Comparison of ENCODE assay signal across 13 cellular contexts in the genomic region with DNA sequence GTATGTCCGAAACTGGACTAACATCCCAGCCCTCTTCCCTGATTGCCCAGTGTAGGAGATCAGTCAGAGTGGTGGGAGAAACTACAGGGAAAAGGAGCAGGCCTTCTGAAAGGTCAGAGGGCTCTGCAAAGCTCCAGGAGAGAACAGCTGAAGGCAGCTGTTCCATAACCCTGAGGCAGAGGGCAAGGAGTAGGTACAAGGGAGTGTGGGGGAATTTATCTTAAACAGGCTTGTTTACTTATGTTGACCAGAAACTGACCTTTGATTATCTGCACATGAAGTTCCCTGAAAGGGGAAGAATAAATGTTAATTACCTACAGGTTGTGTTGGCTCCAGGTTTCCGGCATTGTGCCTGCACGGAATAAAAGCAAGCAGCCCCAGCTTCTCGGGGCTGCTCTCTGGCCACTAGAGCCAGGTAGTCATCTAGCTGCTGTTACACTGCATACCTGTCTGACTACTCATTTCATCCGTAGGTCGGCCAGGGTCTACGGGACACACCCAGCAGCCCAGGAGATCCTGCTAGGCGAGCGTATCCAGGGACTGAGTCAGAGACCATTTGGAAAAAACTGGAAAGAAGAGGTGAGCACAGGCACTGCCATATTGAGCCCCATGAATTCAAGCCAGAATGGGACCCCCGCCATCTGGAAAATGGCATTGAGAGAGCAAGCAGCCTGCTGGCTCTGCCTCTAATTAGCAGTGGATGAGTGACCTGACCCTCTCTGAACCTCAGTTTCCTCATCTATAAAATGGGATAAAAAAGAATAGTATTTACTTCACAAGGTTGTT. TPM values are rescaled to one million over a fixed set of nuclear protein-coding genes. Genes with fewer than 3 reads are reported as not detected.
DNase-seq lines count a peak whose midpoint lies in the region; ATAC-seq and TF ChIP-seq lines count a peak whose summit lies in the region.
"Had no signal": no experiment of that assay in that cellular context is flagged by ENCODE, and none has a peak within 500 bp of the region (broad histone marks: within the 10 kb centered on the region; RNA-seq: fewer than 3 reads in every experiment).

No MANE protein-coding gene starts in this region.

- H3K27me3 ChIP-seq in breast epithelium (no peaks in the 10 kb centered on the region), right lobe of liver (no peaks in the 10 kb centered on the region), heart right ventricle (no peaks in the 10 kb centered on the region)
- H3K27me3 ChIP-seq: SJSA1 had no signal

- no peak for TF ChIP-seq CTCF in breast epithelium (IDR thresholded peaks at IDR 0.05)
- no peak for TF ChIP-seq CTCF in right lobe of liver (IDR thresholded peaks at IDR 0.05)
- TF ChIP-seq CTCF in heart right ventricle (IDR thresholded peaks at IDR 0.05), result no peak

- H3K9me3 ChIP-seq in breast epithelium (no peaks in the 10 kb centered on the region), right lobe of liver (no peaks in the 10 kb centered on the region), heart right ventricle (no peaks in the 10 kb centered on the region)
- H3K9me3 ChIP-seq: left ventricle myocardium inferior, SJSA1 had no signal

- peaks cover 0 to 2% of the 10 kb centered on the region in 2 donors for H3K4me1 ChIP-seq in breast epithelium
- H3K4me1 ChIP-seq in right lobe of liver, result peaks cover 0 to 27% (median 11%) of the 10 kb centered on the region in 4 donors
- peaks cover 0 to 7% (median 4%) of the 10 kb centered on the region in 9 donors for H3K4me1 ChIP-seq in heart right ventricle

- H3K27ac ChIP-seq in breast epithelium (peak overlapping the region; percentile 54 to 73), right lobe of liver (no peak overlapping the region), heart right ventricle (no peak overlapping the region)
- H3K27ac ChIP-seq: left ventricle myocardium inferior, SJSA1 had no signal

- ATAC-seq in right lobe of liver (peak in 3 of 4 donors; percentile 18 to 70 (median 20)), heart right ventricle (no peak)

- TF ChIP-seq POLR2A in breast epithelium (IDR thresholded peaks at IDR 0.05) (no peak), right lobe of liver (IDR thresholded peaks at IDR 0.05) (no peak)

- 50% methylated on average over 7 of the region's 10 CpGs for WGBS in right lobe of liver (ENCODE audit: insufficient coverage, low coverage, low lambda C conversion rate, missing lambda C conversion rate)
- WGBS in heart right ventricle, 2 donors, result 89 to 91% methylated on average over 10 of the region's 10 CpGs

- no peak overlapping the region for H3K4me3 ChIP-seq in breast epithelium
- no peak overlapping the region for H3K4me3 ChIP-seq in right lobe of liver
- no peak overlapping the region for H3K4me3 ChIP-seq in heart right ventricle
- H3K4me3 ChIP-seq: left ventricle myocardium inferior, SJSA1 had no signal

- intact Hi-C loops in breast epithelium (cut with DNase I; ENCODE audit: low total_unique reads), result loop anchor here (10.0 kb wide), 1 partner anchor 104 kb away; a partner anchor contains a TSS
- intact Hi-C loops in right lobe of liver (cut with DNase I), result no loop called here
- intact Hi-C loops in heart right ventricle (cut with DNase I), result loop anchor here in 1 of 10 donors (10.0 kb wide), 1 partner anchor 264 kb away; a partner anchor contains a TSS

- H3K36me3 ChIP-seq in breast epithelium, result no peaks in the 10 kb centered on the region
- no peaks in the 10 kb centered on the region for H3K36me3 ChIP-seq in right lobe of liver
- no peaks in the 10 kb centered on the region for H3K36me3 ChIP-seq in heart right ventricle
- H3K36me3 ChIP-seq: left ventricle myocardium inferior had no signal

- peak; percentile 39 for DNase-seq in NCI-H2196 (lab: John Stamatoyannopoulos, UW; ENCODE audit: unreplicated experiment)
- no peak for DNase-seq in NCI-H2196 treated with DMSO at 0.1 percent for 48 hours (lab: John Stamatoyannopoulos, UW; ENCODE audit: unreplicated experiment)
- DNase-seq in breast epithelium (ENCODE audit: low spot score in 2 of 2), result peak in 1 of 2 donors; percentile 77
- peak in 1 of 3 donors; percentile 41 for DNase-seq in right lobe of liver
- DNase-seq in ureter (ENCODE audit: low spot score), result peak; percentile 74
- no peak for DNase-seq in NOMO-1 treated with DMSO at 0.1 percent for 48 hours (lab: John Stamatoyannopoulos, UW; ENCODE audit: unreplicated experiment)
- no peak for DNase-seq in activated CD8-positive, alpha-beta memory T cell treated with anti-CD3 and anti-CD28 coated beads, Interleukin-2, amount 50 U/mL, for 4 hours
- no peak for DNase-seq in heart right ventricle
- DNase-seq: activated CD8-positive, alpha-beta memory T cell treated with anti-CD3 and anti-CD28 coated beads for 24 hours; cortex of kidney; left ventricle myocardium inferior; NCI-H1694 had no signal

RNA-seq across cellular contexts. Expression of a gene that starts 14.9 kb away (rescaled TPM):
- total RNA-seq in breast epithelium (1 to 10 TPM; 4.2 to 8.2 (median 7.2) TPM), right lobe of liver (1 to 10 TPM in 5 of 6 experiments, under 1 TPM in 1; 0.74 to 4.8 (median 2.4) TPM), ureter (60.8 TPM), heart right ventricle (1 to 10 TPM; 1.2 to 3.8 (median 2.2) TPM)
- 1 to 10 TPM; 1.2 to 1.4 TPM for polyA plus RNA-seq in heart right ventricle

RNA-seq across cellular contexts. Expression of a gene that starts 15.8 kb away (rescaled TPM):
- total RNA-seq in breast epithelium (10 to 100 TPM; 23.9 to 33.8 (median 28.4) TPM), right lobe of liver (10 to 100 TPM in 1 of 6 experiments, 1 to 10 TPM in 5; 2.1 to 11.7 (median 6.8) TPM), ureter (31.2 TPM), heart right ventricle (10 to 100 TPM; 16.0 to 85.7 (median 48.7) TPM)
- polyA plus RNA-seq in heart right ventricle, result 10 to 100 TPM; 16.2 to 49.9 TPM

RNA-seq across cellular contexts. Expression of a gene that starts 31.2 kb away (rescaled TPM):
- under 1 TPM in 2 of 3 donors, not detected in 1; 0.33 to 0.88 TPM for total RNA-seq in breast epithelium
- under 1 TPM in 2 of 6 experiments, not detected in 4; 0.43 to 0.56 TPM for total RNA-seq in right lobe of liver
- 0.91 TPM for total RNA-seq in ureter
- total RNA-seq in heart right ventricle, result under 1 TPM in 2 of 10 donors, not detected in 8; 0.21 to 0.25 TPM
- under 1 TPM in 1 of 2 donors, not detected in 1; 0.04 TPM for polyA plus RNA-seq in heart right ventricle
- total RNA-seq: left ventricle myocardium inferior had no signal

Comparison
In these comparisons a context has a peak if more than half of its experiments do, and no peak if none do; other contexts are left out.
1. DNase-seq: peak in NCI-H2196 (single experiment) and ureter (single experiment); none in NCI-H2196 treated with DMSO at 0.1 percent for 48 hours (single experiment), NOMO-1 treated with DMSO at 0.1 percent for 48 hours (single experiment), activated CD8-positive, alpha-beta memory T cell treated with anti-CD3 and anti-CD28 coated beads, Interleukin-2, amount 50 U/mL, for 4 hours (single experiment) and heart right ventricle (0 of 2).
2. H3K27ac ChIP-seq: peak in breast epithelium (2 of 2); none in right lobe of liver (0 of 3) and heart right ventricle (0 of 10).
3. ATAC-seq: peak in right lobe of liver (3 of 4); none in heart right ventricle (0 of 8).